12 cellular contexts compared by ENCODE assay signal in the genomic region with DNA sequence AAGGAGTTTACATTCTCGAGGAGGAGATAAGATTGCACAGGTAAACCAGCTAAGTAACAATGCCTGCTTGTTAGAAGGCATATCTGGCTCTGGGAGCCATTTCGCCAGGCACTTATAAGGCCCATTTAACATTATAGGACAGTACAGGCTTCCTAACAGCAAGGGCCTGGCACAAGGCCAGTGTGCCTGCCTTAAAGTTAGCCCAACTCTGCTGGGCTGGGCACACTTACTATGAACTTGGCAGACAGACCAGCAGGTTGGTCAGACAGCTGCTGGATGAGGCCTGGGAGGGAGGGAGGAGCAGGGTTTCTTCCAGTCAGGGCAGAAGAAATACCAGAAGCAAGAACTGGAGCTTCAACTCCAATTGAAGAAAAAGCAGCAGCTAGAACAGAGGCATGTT. TPM values are rescaled to one million over a fixed set of nuclear protein-coding genes. Genes with fewer than 3 reads are reported as not detected.
DNase-seq lines count a peak whose midpoint lies in the region; ATAC-seq, FAIRE-seq and TF ChIP-seq lines count a peak whose summit lies in the region.
"Had no signal": no experiment of that assay in that cellular context is flagged by ENCODE, and none has a peak within 500 bp of the region (broad histone marks: within the 10 kb centered on the region; RNA-seq: fewer than 3 reads in every experiment).

No MANE protein-coding gene starts in this region.

- no peak for TF ChIP-seq POLR2A in H54 (IDR thresholded peaks at IDR 0.05; ENCODE audit: low read depth, low read length)

- no peak overlapping the region for H3K4me3 Mint-ChIP-seq in stimulated activated naive B cell treated with anti-CD40 and anti-IgM and Interleukin-4, amounts not matched to agents 10 μg/mL and 1 μg/mL and 100 μg/mL, for 72 hours
- no peak overlapping the region for H3K4me3 Mint-ChIP-seq in CD8-positive, alpha-beta memory T cell
- H3K4me3 Mint-ChIP-seq: stimulated activated naive CD8-positive, alpha-beta T cell treated with anti-CD3 and anti-CD28 coated beads, Interleukin-15, Interleukin-2, amounts not matched to agents 100 ng/mL and 50 ng/mL, for 24 hours had no signal

- H3K9me3 Mint-ChIP-seq in stimulated activated naive B cell treated with anti-CD40 and anti-IgM and Interleukin-4, amounts not matched to agents 10 μg/mL and 1 μg/mL and 100 μg/mL, for 72 hours = no peaks in the 10 kb centered on the region
- H3K9me3 Mint-ChIP-seq in CD8-positive, alpha-beta memory T cell = no peaks in the 10 kb centered on the region
- H3K9me3 Mint-ChIP-seq: stimulated activated naive CD8-positive, alpha-beta T cell treated with anti-CD3 and anti-CD28 coated beads, Interleukin-15, Interleukin-2, amounts not matched to agents 100 ng/mL and 50 ng/mL, for 24 hours had no signal

- H3K4me2 ChIP-seq in BLaER1 treated with 17β-estradiol and CSF1 and Interleukin-3, amounts not matched to agents 10 nM and 100 nM = peak overlapping the region in 7 of 11 experiments; percentile 1 to 41 (median 32); a peak in 9 of 22 replicates

- CTCF ChIA-PET in CD8-positive, alpha-beta memory T cell (lab: Charles Lee) = no interaction called here

- no peak for TF ChIP-seq CTCF in D721Med (IDR thresholded peaks at IDR 0.05; ENCODE audit: insufficient read depth, missing control alignments)

- POLR2A ChIA-PET in CD8-positive, alpha-beta memory T cell (lab: Charles Lee) = no interaction called here

- H3K27me3 ChIP-seq in BLaER1 treated with 17β-estradiol and CSF1 and Interleukin-3, amounts not matched to agents 10 nM and 100 nM = peaks cover 0 to 16% (median 6%) of the 10 kb centered on the region in 11 experiments; a peak in 8 of 22 replicates
- no peaks in the 10 kb centered on the region for H3K27me3 ChIP-seq in CD8-positive, alpha-beta memory T cell (ENCODE audit: insufficient read depth, low read length, poor library complexity, severe bottlenecking)
- H3K27me3 ChIP-seq: brain microvascular endothelial cell had no signal

- H3K4me1 Mint-ChIP-seq in stimulated activated naive B cell treated with anti-CD40 and anti-IgM and Interleukin-4, amounts not matched to agents 10 μg/mL and 1 μg/mL and 100 μg/mL, for 72 hours = peaks cover 8 to 13% of the 10 kb centered on the region in 2 donors
- H3K4me1 Mint-ChIP-seq in CD8-positive, alpha-beta memory T cell = peaks cover 8 to 13% (median 11%) of the 10 kb centered on the region in 3 donors

- DNase-seq in NCI-H2107 treated with DMSO at 0.1 percent for 48 hours (lab: John Stamatoyannopoulos, UW; ENCODE audit: unreplicated experiment) = peak; percentile 53
- DNase-seq in epithelial cell of prostate (ENCODE audit: low read depth, low spot score) = peak; percentile 22
- peak; percentile 14 for DNase-seq in midbrain (lab: John Stamatoyannopoulos, UW)
- DNase-seq in D721Med (ENCODE audit: insufficient read length, low spot score) = no peak
- DNase-seq in stimulated activated naive B cell treated with anti-CD40 and anti-IgM and Interleukin-4, amounts not matched to agents 10 μg/mL and 1 μg/mL and 100 μg/mL, for 72 hours = no peak
- no peak for DNase-seq in H54 (ENCODE audit: insufficient read length, low spot score)
- no peak for DNase-seq in CD8-positive, alpha-beta memory T cell
- DNase-seq: brain microvascular endothelial cell had no signal

- H3K36me3 Mint-ChIP-seq in stimulated activated naive B cell treated with anti-CD40 and anti-IgM and Interleukin-4, amounts not matched to agents 10 μg/mL and 1 μg/mL and 100 μg/mL, for 72 hours = no peaks in the 10 kb centered on the region
- H3K36me3 Mint-ChIP-seq in CD8-positive, alpha-beta memory T cell = peaks cover 0 to 4% (median 0%) of the 10 kb centered on the region in 3 donors

- no peak overlapping the region for H3K9ac ChIP-seq in BLaER1 treated with 17β-estradiol and CSF1 and Interleukin-3, amounts not matched to agents 10 nM and 100 nM

- H3K36me3 ChIP-seq in BLaER1 treated with 17β-estradiol and CSF1 and Interleukin-3, amounts not matched to agents 10 nM and 100 nM = no peaks in the 10 kb centered on the region
- no peaks in the 10 kb centered on the region for H3K36me3 ChIP-seq in CD8-positive, alpha-beta memory T cell (ENCODE audit: insufficient read depth, low read length)
- H3K36me3 ChIP-seq: brain microvascular endothelial cell had no signal

- ATAC-seq in stimulated activated naive B cell treated with anti-CD40 and anti-IgM and Interleukin-4, amounts not matched to agents 10 μg/mL and 1 μg/mL and 100 μg/mL, for 72 hours (replicated peaks) = no peak

- FAIRE-seq in D721Med (lab: Jason Lieb, UNC) = no peak
- no peak for FAIRE-seq in H54 (lab: Jason Lieb, UNC)

- H3K27me3 Mint-ChIP-seq in stimulated activated naive B cell treated with anti-CD40 and anti-IgM and Interleukin-4, amounts not matched to agents 10 μg/mL and 1 μg/mL and 100 μg/mL, for 72 hours = peaks cover 27 to 34% of the 10 kb centered on the region in 2 donors
- H3K27me3 Mint-ChIP-seq in CD8-positive, alpha-beta memory T cell = peaks cover 22 to 55% of the 10 kb centered on the region in 2 donors

- peaks cover 0 to 34% (median 3%) of the 10 kb centered on the region in 11 experiments; a peak in 6 of 22 replicates for H4K20me1 ChIP-seq in BLaER1 treated with 17β-estradiol and CSF1 and Interleukin-3, amounts not matched to agents 10 nM and 100 nM

- no peak overlapping the region for H3K27ac ChIP-seq in BLaER1 treated with 17β-estradiol and CSF1 and Interleukin-3, amounts not matched to agents 10 nM and 100 nM
- no peak overlapping the region for H3K27ac ChIP-seq in epithelial cell of prostate
- H3K27ac ChIP-seq in CD8-positive, alpha-beta memory T cell (ENCODE audit: low read depth, low read length) = no peak overlapping the region
- H3K27ac ChIP-seq: brain microvascular endothelial cell, C4-2B had no signal

- H3K4me3 ChIP-seq in BLaER1 treated with 17β-estradiol and CSF1 and Interleukin-3, amounts not matched to agents 10 nM and 100 nM = no peak overlapping the region
- H3K4me3 ChIP-seq in CD8-positive, alpha-beta memory T cell (ENCODE audit: low read length) = no peak overlapping the region
- H3K4me3 ChIP-seq: skin epidermis had no signal

- no peaks in the 10 kb centered on the region for H3K9me3 ChIP-seq in BLaER1 treated with 17β-estradiol and CSF1 and Interleukin-3, amounts not matched to agents 10 nM and 100 nM (replicated peaks in 1 of 11)
- no peaks in the 10 kb centered on the region for H3K9me3 ChIP-seq in CD8-positive, alpha-beta memory T cell (ENCODE audit: low read length)

- peaks cover 17 to 48% (median 36%) of the 10 kb centered on the region in 10 experiments for H3K4me1 ChIP-seq in BLaER1 treated with 17β-estradiol and CSF1 and Interleukin-3, amounts not matched to agents 10 nM and 100 nM
- H3K4me1 ChIP-seq in CD8-positive, alpha-beta memory T cell (ENCODE audit: insufficient read depth, low read length) = no peaks in the 10 kb centered on the region

- H3K27ac Mint-ChIP-seq in stimulated activated naive B cell treated with anti-CD40 and anti-IgM and Interleukin-4, amounts not matched to agents 10 μg/mL and 1 μg/mL and 100 μg/mL, for 72 hours = no peak overlapping the region
- no peak overlapping the region for H3K27ac Mint-ChIP-seq in CD8-positive, alpha-beta memory T cell
- H3K27ac Mint-ChIP-seq: stimulated activated naive CD8-positive, alpha-beta T cell treated with anti-CD3 and anti-CD28 coated beads, Interleukin-15, Interleukin-2, amounts not matched to agents 100 ng/mL and 50 ng/mL, for 24 hours had no signal

RNA-seq across cellular contexts. Expression of a gene that starts 4.7 kb away (rescaled TPM):
- under 1 TPM; 0.35 TPM for total RNA-seq in CD8-positive, alpha-beta memory T cell
- polyA plus RNA-seq in CD8-positive, alpha-beta memory T cell = not detected

Comparison
In these comparisons a context has a peak if more than half of its experiments do, and no peak if none do; other contexts are left out.
1. DNase-seq: peak in NCI-H2107 treated with DMSO at 0.1 percent for 48 hours (single experiment), epithelial cell of prostate (single experiment) and midbrain (single experiment); none in D721Med (single experiment), stimulated activated naive B cell treated with anti-CD40 and anti-IgM and Interleukin-4, amounts not matched to agents 10 μg/mL and 1 μg/mL and 100 μg/mL, for 72 hours (single experiment), H54 (single experiment) and CD8-positive, alpha-beta memory T cell (0 of 5).